ENCODE assay signal across 9 cellular contexts in the genomic region with DNA sequence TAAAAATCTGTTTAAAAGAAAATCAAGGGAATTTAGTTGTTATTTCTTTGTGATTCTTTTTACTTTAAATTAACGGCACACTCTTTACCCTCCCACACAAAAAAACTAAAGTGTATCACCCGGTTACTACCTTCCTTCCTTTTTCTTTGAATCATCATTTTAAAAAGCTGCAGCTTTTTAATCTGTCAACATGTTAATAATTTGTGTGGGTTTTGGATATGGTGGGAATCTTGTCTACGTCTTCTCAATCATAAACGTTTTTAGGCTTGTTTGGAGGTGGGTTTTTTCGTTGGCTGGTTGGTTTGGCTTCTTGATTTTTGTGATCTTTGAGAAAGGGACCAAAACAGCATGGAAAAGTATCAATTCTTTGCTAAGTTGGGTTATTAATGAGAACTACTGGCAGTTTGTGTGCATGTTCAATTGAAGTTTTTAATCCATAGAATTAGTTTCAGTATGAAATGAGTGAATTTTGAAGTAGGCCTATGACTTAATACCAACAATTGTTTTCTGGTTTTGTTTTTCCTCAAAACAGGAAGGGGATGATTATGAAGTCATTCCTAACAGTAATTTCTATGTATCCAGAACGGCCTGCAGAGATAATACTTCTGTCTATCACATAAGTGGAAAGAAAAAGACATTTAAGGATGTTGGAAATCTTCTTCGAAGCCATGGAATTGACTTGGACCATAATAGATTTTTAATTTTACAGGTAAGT. TPM values are rescaled to one million over a fixed set of nuclear protein-coding genes. Genes with fewer than 3 reads are reported as not detected.
DNase-seq lines count a peak whose midpoint lies in the region; ATAC-seq and TF ChIP-seq lines count a peak whose summit lies in the region.
"Had no signal": no experiment of that assay in that cellular context is flagged by ENCODE, and none has a peak within 500 bp of the region (broad histone marks: within the 10 kb centered on the region; RNA-seq: fewer than 3 reads in every experiment).

No MANE protein-coding gene starts in this region.

- no peak for TF ChIP-seq CTCF in foreskin fibroblast (IDR thresholded peaks at IDR 0.05; ENCODE audit: low read depth, low read length)

- no peaks in the 10 kb centered on the region for H3K27me3 Mint-ChIP-seq in activated CD4-positive, alpha-beta T cell treated with anti-CD3 and anti-CD28 coated beads, Interleukin-2, amount 10 ng/mL, durations not matched to agents 7 days and 5 days
- H3K27me3 Mint-ChIP-seq in T-cell = peaks cover 3 to 11% of the 10 kb centered on the region in 2 donors
- no peaks in the 10 kb centered on the region for H3K27me3 Mint-ChIP-seq in stimulated activated naive CD8-positive, alpha-beta T cell treated with anti-CD3 and anti-CD28 coated beads, Interleukin-15, amount 100 ng/mL, for 72 hours

- H3K27ac Mint-ChIP-seq in activated CD4-positive, alpha-beta T cell treated with anti-CD3 and anti-CD28 coated beads, Interleukin-2, amount 10 ng/mL, durations not matched to agents 7 days and 5 days = peak overlapping the region; percentile 92
- H3K27ac Mint-ChIP-seq in T-cell = peak overlapping the region; percentile 55 to 84
- H3K27ac Mint-ChIP-seq in stimulated activated naive CD8-positive, alpha-beta T cell treated with anti-CD3 and anti-CD28 coated beads, Interleukin-15, amount 100 ng/mL, for 72 hours = no peak overlapping the region

- ATAC-seq in T-cell (replicated peaks in 1 of 4) = no peak
- ATAC-seq in stimulated activated naive CD8-positive, alpha-beta T cell treated with anti-CD3 and anti-CD28 coated beads, Interleukin-15, amount 100 ng/mL, for 72 hours = no peak

- POLR2A ChIA-PET in activated CD4-positive, alpha-beta T cell treated with anti-CD3 and anti-CD28 coated beads, Interleukin-2, amount 10 ng/mL, durations not matched to agents 7 days and 5 days (lab: Charles Lee) = no interaction called here
- POLR2A ChIA-PET in T-cell (lab: Charles Lee) = interaction anchor here (0.5 to 1.1 kb wide), 2 partner anchors 16 to 20 kb away, joined by 3 read pairs; no protein-coding TSS in a partner anchor

- H3K4me3 ChIP-seq in foreskin fibroblast (ENCODE audit: low read depth in 1 of 2, low read length in 2 of 2) = peak overlapping the region; percentile 75 to 85

- no peaks in the 10 kb centered on the region for H3K9me3 Mint-ChIP-seq in activated CD4-positive, alpha-beta T cell treated with anti-CD3 and anti-CD28 coated beads, Interleukin-2, amount 10 ng/mL, durations not matched to agents 7 days and 5 days
- H3K9me3 Mint-ChIP-seq in T-cell = no peaks in the 10 kb centered on the region
- H3K9me3 Mint-ChIP-seq in stimulated activated naive CD8-positive, alpha-beta T cell treated with anti-CD3 and anti-CD28 coated beads, Interleukin-15, amount 100 ng/mL, for 72 hours = no peaks in the 10 kb centered on the region

- CTCF ChIA-PET in activated CD4-positive, alpha-beta T cell treated with anti-CD3 and anti-CD28 coated beads, Interleukin-2, amount 10 ng/mL, durations not matched to agents 7 days and 5 days (lab: Charles Lee) = interaction anchor here (1.2 to 1.6 kb wide), 2 partner anchors 11 to 12 kb away, joined by 3 to 4 read pairs; no protein-coding TSS in a partner anchor
- CTCF ChIA-PET in T-cell (lab: Charles Lee) = interaction anchor here (0.6 to 1.5 kb wide), 5 partner anchors 8 to 16 kb away, joined by 3 to 5 read pairs (median 3); no protein-coding TSS in a partner anchor

- peak overlapping the region; percentile 89 for H3K4me3 Mint-ChIP-seq in activated CD4-positive, alpha-beta T cell treated with anti-CD3 and anti-CD28 coated beads, Interleukin-2, amount 10 ng/mL, durations not matched to agents 7 days and 5 days
- H3K4me3 Mint-ChIP-seq in T-cell = peak overlapping the region; percentile 82 to 91 (median 83)
- peak overlapping the region; percentile 47 to 58 for H3K4me3 Mint-ChIP-seq in stimulated activated naive CD8-positive, alpha-beta T cell treated with anti-CD3 and anti-CD28 coated beads, Interleukin-15, amount 100 ng/mL, for 72 hours

- H3K36me3 Mint-ChIP-seq in activated CD4-positive, alpha-beta T cell treated with anti-CD3 and anti-CD28 coated beads, Interleukin-2, amount 10 ng/mL, durations not matched to agents 7 days and 5 days (ENCODE audit: low read depth) = peaks cover 62% of the 10 kb centered on the region
- H3K36me3 Mint-ChIP-seq in T-cell = peaks cover 9% of the 10 kb centered on the region

- H3K4me1 Mint-ChIP-seq in activated CD4-positive, alpha-beta T cell treated with anti-CD3 and anti-CD28 coated beads, Interleukin-2, amount 10 ng/mL, durations not matched to agents 7 days and 5 days = peaks cover 51% of the 10 kb centered on the region
- peaks cover 28 to 44% (median 41%) of the 10 kb centered on the region in 3 donors for H3K4me1 Mint-ChIP-seq in T-cell
- peaks cover 27% of the 10 kb centered on the region for H3K4me1 Mint-ChIP-seq in stimulated activated naive CD8-positive, alpha-beta T cell treated with anti-CD3 and anti-CD28 coated beads, Interleukin-15, amount 100 ng/mL, for 72 hours

- no peak for DNase-seq in activated CD4-positive, alpha-beta T cell treated with anti-CD3 and anti-CD28 coated beads, Interleukin-2, amount 10 ng/mL, durations not matched to agents 7 days and 5 days
- no peak for DNase-seq in activated CD4-positive, alpha-beta T cell treated with anti-CD3 and anti-CD28 coated beads for 48 hours
- no peak for DNase-seq in T-cell
- DNase-seq in foreskin fibroblast = peak in 1 of 2 donors; percentile 27
- DNase-seq in stimulated activated naive CD8-positive, alpha-beta T cell treated with anti-CD3 and anti-CD28 coated beads, Interleukin-15, amount 100 ng/mL, for 72 hours = no peak
- DNase-seq in epidermal melanocyte (ENCODE audit: insufficient read length, low spot score) = no peak
- no peak for DNase-seq in SHP77 treated with DMSO at 0.1 percent for 48 hours (lab: John Stamatoyannopoulos, UW)
- no peak for DNase-seq in NCI-H69 (lab: John Stamatoyannopoulos, UW)
- DNase-seq: activated CD8-positive, alpha-beta memory T cell treated with anti-CD3 and anti-CD28 coated beads, Interleukin-2, amount 50 U/mL, for 4 hours had no signal

RNA-seq across cellular contexts. Expression of gene SMC4, which starts 4.5 kb away (rescaled TPM):
- total RNA-seq in activated CD4-positive, alpha-beta T cell treated with anti-CD3 and anti-CD28 coated beads, Interleukin-2, amount 10 ng/mL, durations not matched to agents 7 days and 5 days = 100 to 1,000 TPM; 282 to 309 TPM
- total RNA-seq in T-cell = 10 to 100 TPM; 41.9 to 63.1 (median 51.2) TPM

RNA-seq across cellular contexts. Expression of gene IFT80, which starts 4.9 kb away (rescaled TPM):
- 10 to 100 TPM; 30.9 to 35.0 TPM for total RNA-seq in activated CD4-positive, alpha-beta T cell treated with anti-CD3 and anti-CD28 coated beads, Interleukin-2, amount 10 ng/mL, durations not matched to agents 7 days and 5 days
- total RNA-seq in T-cell = 10 to 100 TPM; 22.5 to 34.2 (median 26.4) TPM

RNA-seq across cellular contexts. Expression of gene TRIM59, which starts 45.6 kb away (rescaled TPM):
- total RNA-seq in activated CD4-positive, alpha-beta T cell treated with anti-CD3 and anti-CD28 coated beads, Interleukin-2, amount 10 ng/mL, durations not matched to agents 7 days and 5 days = 10 to 100 TPM; 58.2 to 79.8 TPM
- total RNA-seq in T-cell = 10 to 100 TPM; 14.5 to 25.2 (median 17.7) TPM

Comparison
In these comparisons a context has a peak if more than half of its experiments do, and no peak if none do; other contexts are left out.
1. H3K27ac Mint-ChIP-seq: peak in activated CD4-positive, alpha-beta T cell treated with anti-CD3 and anti-CD28 coated beads, Interleukin-2, amount 10 ng/mL, durations not matched to agents 7 days and 5 days (single experiment) and T-cell (2 of 2); none in stimulated activated naive CD8-positive, alpha-beta T cell treated with anti-CD3 and anti-CD28 coated beads, Interleukin-15, amount 100 ng/mL, for 72 hours (0 of 2).
2. RNA of gene SMC4, which starts 4.5 kb away (total RNA-seq): 282 to 309 TPM in activated CD4-positive, alpha-beta T cell treated with anti-CD3 and anti-CD28 coated beads, Interleukin-2, amount 10 ng/mL, durations not matched to agents 7 days and 5 days; 41.9 to 63.1 TPM in T-cell; every median in the first group is over 4 times any median in the second.
3. Peak in every context shown above with its lines, with median percentiles within 50 percentile points of each other: H3K4me3 Mint-ChIP-seq.